In genomic region chr1:226730826-226731225, GRCh38 we compare ENCODE assay signal across 14 cellular contexts. TPM values are rescaled to one million over a fixed set of nuclear protein-coding genes. Genes with fewer than 3 reads are reported as not detected.
DNase-seq lines count a peak whose midpoint lies in the region; ATAC-seq and TF ChIP-seq lines count a peak whose summit lies in the region.
"Had no signal": no experiment of that assay in that cellular context is flagged by ENCODE, and none has a peak within 500 bp of the region (broad histone marks: within the 10 kb centered on the region; RNA-seq: fewer than 3 reads in every experiment).

No MANE protein-coding gene starts in this region.

- H3K4me3 ChIP-seq in suprapubic skin, result no peak overlapping the region

- no peak for TF ChIP-seq EP300 in suprapubic skin (IDR thresholded peaks at IDR 0.05)

- peaks cover 100% of the 10 kb centered on the region for H3K4me1 Mint-ChIP-seq in stimulated activated naive CD8-positive, alpha-beta T cell treated with anti-CD3 and anti-CD28 coated beads, Interleukin-15, Interleukin-2, amounts not matched to agents 100 ng/mL and 50 ng/mL, for 24 hours (ENCODE audit: low read depth)
- H3K4me1 Mint-ChIP-seq in memory B cell, result peaks cover 72% of the 10 kb centered on the region

- peaks cover 74% of the 10 kb centered on the region for H3K36me3 Mint-ChIP-seq in stimulated activated naive CD8-positive, alpha-beta T cell treated with anti-CD3 and anti-CD28 coated beads, Interleukin-15, Interleukin-2, amounts not matched to agents 100 ng/mL and 50 ng/mL, for 24 hours (ENCODE audit: low read depth)
- peaks cover 52 to 73% of the 10 kb centered on the region in 2 donors for H3K36me3 Mint-ChIP-seq in activated naive CD4-positive, alpha-beta T cell treated with anti-CD3 and anti-CD28 coated beads, Interleukin-2, amount 50 U/mL, for 72 hours
- peaks cover 37% of the 10 kb centered on the region for H3K36me3 Mint-ChIP-seq in memory B cell

- H3K4me3 Mint-ChIP-seq in stimulated activated naive CD8-positive, alpha-beta T cell treated with anti-CD3 and anti-CD28 coated beads, Interleukin-15, Interleukin-2, amounts not matched to agents 100 ng/mL and 50 ng/mL, for 24 hours, result peak overlapping the region; percentile 99
- no peak overlapping the region for H3K4me3 Mint-ChIP-seq in memory B cell

- H3K27ac Mint-ChIP-seq in stimulated activated naive CD8-positive, alpha-beta T cell treated with anti-CD3 and anti-CD28 coated beads, Interleukin-15, Interleukin-2, amounts not matched to agents 100 ng/mL and 50 ng/mL, for 24 hours, result peak overlapping the region; percentile 95
- peak overlapping the region; percentile 82 to 89 for H3K27ac Mint-ChIP-seq in activated naive CD4-positive, alpha-beta T cell treated with anti-CD3 and anti-CD28 coated beads, Interleukin-2, amount 50 U/mL, for 72 hours
- H3K27ac Mint-ChIP-seq in memory B cell, result peak overlapping the region; percentile 83

- no peaks in the 10 kb centered on the region for H3K9me3 Mint-ChIP-seq in stimulated activated naive CD8-positive, alpha-beta T cell treated with anti-CD3 and anti-CD28 coated beads, Interleukin-15, Interleukin-2, amounts not matched to agents 100 ng/mL and 50 ng/mL, for 24 hours
- no peaks in the 10 kb centered on the region for H3K9me3 Mint-ChIP-seq in activated naive CD4-positive, alpha-beta T cell treated with anti-CD3 and anti-CD28 coated beads, Interleukin-2, amount 50 U/mL, for 72 hours
- no peaks in the 10 kb centered on the region for H3K9me3 Mint-ChIP-seq in memory B cell

- TF ChIP-seq POLR2A in suprapubic skin (IDR thresholded peaks at IDR 0.05), result no peak

- H3K4me1 ChIP-seq in suprapubic skin, result peaks cover 54% of the 10 kb centered on the region

- ATAC-seq in stimulated activated naive CD8-positive, alpha-beta T cell treated with anti-CD3 and anti-CD28 coated beads, Interleukin-15, Interleukin-2, amounts not matched to agents 100 U/mL and 50 U/mL, for 24 hours, result no peak
- ATAC-seq in activated naive CD4-positive, alpha-beta T cell treated with anti-CD3 and anti-CD28 coated beads, Interleukin-2, amount 50 U/mL, for 72 hours, result no peak
- no peak for ATAC-seq in memory B cell (ENCODE audit: low read depth)
- ATAC-seq: Panc1 had no signal

- 73% methylated on average over 3 of the region's 3 CpGs for WGBS in suprapubic skin

- peaks cover 5% of the 10 kb centered on the region for H3K36me3 ChIP-seq in suprapubic skin

- TF ChIP-seq CTCF in suprapubic skin (IDR thresholded peaks at IDR 0.05), result no peak

- no peak overlapping the region for H3K27ac ChIP-seq in suprapubic skin

- H3K9me3 ChIP-seq in suprapubic skin, result no peaks in the 10 kb centered on the region

- DNase-seq in stimulated activated naive CD8-positive, alpha-beta T cell treated with anti-CD3 and anti-CD28 coated beads, Interleukin-15, Interleukin-2, amounts not matched to agents 100 U/mL and 50 U/mL, for 24 hours, result no peak
- DNase-seq in activated naive CD4-positive, alpha-beta T cell treated with anti-CD3 and anti-CD28 coated beads, Interleukin-2, amount 50 U/mL, for 72 hours (ENCODE audit: low spot score in 2 of 2), result no peak
- no peak for DNase-seq in memory B cell (ENCODE audit: low spot score in 2 of 2)
- DNase-seq in T1000 (lab: John Stamatoyannopoulos, UW), result no peak
- DNase-seq in NCI-H1417 treated with DMSO at 0.1 percent for 48 hours (lab: John Stamatoyannopoulos, UW), result no peak
- no peak for DNase-seq in GOT3 (lab: John Stamatoyannopoulos, UW)
- DNase-seq in suprapubic skin (ENCODE audit: low spot score in 2 of 2), result no peak
- DNase-seq: activated CD4-positive, alpha-beta T cell treated with anti-CD3 and anti-CD28 coated beads, Interleukin-2, amount 50 U/mL, for 4 hours; AML-193; anterior cingulate cortex; NCI-H1417; NCI-H510A had no signal

- no peaks in the 10 kb centered on the region for H3K27me3 ChIP-seq in suprapubic skin

- H3K27me3 Mint-ChIP-seq in stimulated activated naive CD8-positive, alpha-beta T cell treated with anti-CD3 and anti-CD28 coated beads, Interleukin-15, Interleukin-2, amounts not matched to agents 100 ng/mL and 50 ng/mL, for 24 hours, result no peaks in the 10 kb centered on the region
- no peaks in the 10 kb centered on the region for H3K27me3 Mint-ChIP-seq in memory B cell

RNA-seq across cellular contexts. Expression of gene ITPKB, which starts 8.3 kb away (rescaled TPM):
- 10 to 100 TPM; 37.5 to 51.3 TPM for total RNA-seq in activated naive CD4-positive, alpha-beta T cell treated with anti-CD3 and anti-CD28 coated beads, Interleukin-2, amount 50 U/mL, for 72 hours
- total RNA-seq in suprapubic skin, result 10 to 100 TPM; 31.0 to 39.0 (median 35.3) TPM
